22 cellular contexts compared by ENCODE assay signal in the genomic region with DNA sequence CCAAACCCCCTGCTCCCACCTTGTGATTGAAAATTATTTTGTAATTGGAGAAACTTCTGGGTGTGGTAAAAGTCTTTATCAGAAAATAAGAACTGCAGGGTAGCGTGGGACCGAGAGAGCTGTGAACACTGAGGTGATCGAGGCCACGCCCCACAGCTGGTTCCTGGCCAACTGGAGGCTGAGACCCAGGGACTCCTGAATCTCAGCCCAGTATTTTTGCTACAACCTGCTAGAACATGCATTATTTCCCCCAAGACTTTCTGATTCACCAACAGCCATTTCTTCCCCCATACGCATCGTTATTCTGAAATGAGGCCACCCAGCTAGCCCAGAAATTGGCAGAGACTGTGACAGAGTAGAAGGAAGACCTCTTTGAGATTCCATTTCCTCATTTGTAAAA. TPM values are rescaled to one million over a fixed set of nuclear protein-coding genes. Genes with fewer than 3 reads are reported as not detected.
DNase-seq lines count a peak whose midpoint lies in the region; ATAC-seq, FAIRE-seq and TF ChIP-seq lines count a peak whose summit lies in the region.
"Had no signal": no experiment of that assay in that cellular context is flagged by ENCODE, and none has a peak within 500 bp of the region (broad histone marks: within the 10 kb centered on the region; RNA-seq: fewer than 3 reads in every experiment).

No MANE protein-coding gene starts in this region.

- WGBS in mesendoderm (ENCODE audit: extremely low coverage, insufficient coverage, low lambda C conversion rate) = no CpG with 5 or more reads among the region's 6 CpGs

- H3K36me3 ChIP-seq in OCI-LY1 (ENCODE audit: insufficient read depth, low read length) = no peaks in the 10 kb centered on the region
- no peaks in the 10 kb centered on the region for H3K36me3 ChIP-seq in bronchial epithelial cell (ENCODE audit: control insufficient read depth, insufficient read depth, low read length)
- no peaks in the 10 kb centered on the region for H3K36me3 ChIP-seq in mesendoderm (ENCODE audit: control insufficient read depth, insufficient read depth, low read length)
- H3K36me3 ChIP-seq: HAP-1, right atrium auricular region, thyroid gland had no signal

- H3K23ac ChIP-seq in mesendoderm (ENCODE audit: low read length) = no peak overlapping the region

- no peak for FAIRE-seq in bronchial epithelial cell (lab: Jason Lieb, UNC)

- no peaks in the 10 kb centered on the region for H3F3A ChIP-seq in OCI-LY1 (ENCODE audit: insufficient read depth, low read length)

- H3K79me2 ChIP-seq in OCI-LY1 (ENCODE audit: insufficient read depth, low read length) (no peaks in the 10 kb centered on the region), mesendoderm (ENCODE audit: control insufficient read depth, insufficient read depth, low read length) (no peaks in the 10 kb centered on the region)

- no peak overlapping the region for H3K4ac ChIP-seq in mesendoderm (ENCODE audit: low read depth, low read length)

- peaks cover 3% of the 10 kb centered on the region for H3K4me1 ChIP-seq in OCI-LY1 (ENCODE audit: insufficient read depth, low read length, severe bottlenecking)
- no peaks in the 10 kb centered on the region for H3K4me1 ChIP-seq in mesendoderm (ENCODE audit: control insufficient read depth, low read depth, low read length)

- H2BK5ac ChIP-seq in mesendoderm (ENCODE audit: low read length) = no peak overlapping the region

- no peaks in the 10 kb centered on the region for H3K79me1 ChIP-seq in mesendoderm (ENCODE audit: low read length)

- H4K8ac ChIP-seq in mesendoderm (ENCODE audit: low read depth, low read length) = no peak overlapping the region

- no peak overlapping the region for H2BK120ac ChIP-seq in mesendoderm (ENCODE audit: low read depth, low read length)

- H3K56ac ChIP-seq in mesendoderm (ENCODE audit: low read length) = no peak overlapping the region

- ATAC-seq in GM18909 (IDR thresholded peaks at IDR 0.05; ENCODE audit: poor library complexity, unreplicated experiment) = no peak
- ATAC-seq: CD8-positive, alpha-beta T cell; esophagus mucosa; left ventricle myocardium superior; stimulated activated naive B cell treated with anti-CD40 and anti-IgM and Interleukin-4, amounts not matched to agents 10 μg/mL and 1 μg/mL and 100 μg/mL, for 72 hours had no signal

- no peak overlapping the region for H4K5ac ChIP-seq in mesendoderm (ENCODE audit: low read length)

- H3K18ac ChIP-seq in mesendoderm (ENCODE audit: low read length) = no peak overlapping the region

- H3K27me3 ChIP-seq in OCI-LY1 (ENCODE audit: insufficient read depth, low read length) (no peaks in the 10 kb centered on the region; the same call in 1 of the 2 replicates), bronchial epithelial cell (ENCODE audit: control insufficient read depth, insufficient read depth, low read length) (peaks cover 17% of the 10 kb centered on the region), mesendoderm (ENCODE audit: insufficient read depth, low read length, poor library complexity) (peaks cover 2% of the 10 kb centered on the region)

- H3K9ac ChIP-seq in OCI-LY1 (ENCODE audit: low read length) = no peak overlapping the region
- no peak overlapping the region for H3K9ac ChIP-seq in mesendoderm (ENCODE audit: low read length)

- TF ChIP-seq CTCF in OCI-LY1 (IDR thresholded peaks at IDR 0.05; ENCODE audit: low read length) = no peak
- TF ChIP-seq CTCF in bronchial epithelial cell (IDR thresholded peaks at IDR 0.05; ENCODE audit: insufficient read depth, low read length, severe bottlenecking) = no peak

- DNase-seq in NOMO-1 (lab: John Stamatoyannopoulos, UW; ENCODE audit: unreplicated experiment in 2 of 2) = peak; percentile 36 to 48
- DNase-seq in NOMO-1 treated with dmso at 0.1 percent for 144 hours (lab: John Stamatoyannopoulos, UW; ENCODE audit: unreplicated experiment) = no peak
- peak; percentile 91 for DNase-seq in bronchial epithelial cell (ENCODE audit: low read depth)
- DNase-seq in activated CD8-positive, alpha-beta memory T cell treated with anti-CD3 and anti-CD28 coated beads, Interleukin-2, amount 50 U/mL, for 48 hours = no peak
- no peak for DNase-seq in mesendoderm
- DNase-seq in activated CD4-positive, alpha-beta T cell treated with anti-CD3 and anti-CD28 coated beads, Interleukin-2, amount 50 U/mL, for 1 hour = no peak
- DNase-seq: activated effector memory CD4-positive, alpha-beta T cell treated with Interleukin-2 at 50 U/mL for 16 hours; CD8-positive, alpha-beta T cell; DND-41; KG1; left ventricle myocardium superior; occipital lobe; stimulated activated naive B cell treated with anti-CD40 and anti-IgM and Interleukin-4, amounts not matched to agents 10 μg/mL and 1 μg/mL and 100 μg/mL, for 72 hours; T1000; thyroid gland had no signal

- H3K9me3 ChIP-seq in OCI-LY1 (ENCODE audit: low read length) = no peaks in the 10 kb centered on the region
- H3K9me3 ChIP-seq: HAP-1, right atrium auricular region, thyroid gland had no signal

- H3K4me2 ChIP-seq in OCI-LY1 (ENCODE audit: low read length) (peak overlapping the region; percentile 29), mesendoderm (ENCODE audit: low read length) (no peak overlapping the region)

- no peaks in the 10 kb centered on the region for H3K9me2 ChIP-seq in OCI-LY1 (ENCODE audit: low read depth, low read length)

- H3K4me3 ChIP-seq in OCI-LY1 (ENCODE audit: low read depth, low read length, poor library complexity, severe bottlenecking) (no peak overlapping the region), bronchial epithelial cell (ENCODE audit: low read depth, low read length) (no peak overlapping the region), mesendoderm (ENCODE audit: low read length) (no peak overlapping the region)
- H3K4me3 ChIP-seq: dorsolateral prefrontal cortex, HAP-1, right atrium auricular region, thyroid gland had no signal

- H2AK5ac ChIP-seq in mesendoderm (ENCODE audit: low read length) = no peak overlapping the region

- H2BK15ac ChIP-seq in mesendoderm (replicated peaks; ENCODE audit: low read depth) = no peak overlapping the region

- H2AFZ ChIP-seq in OCI-LY1 (ENCODE audit: low read length) = no peak overlapping the region

- H4K20me1 ChIP-seq in OCI-LY1 (ENCODE audit: insufficient read depth, low read length) = no peaks in the 10 kb centered on the region

- no peak overlapping the region for H3K27ac ChIP-seq in OCI-LY1 (ENCODE audit: low read depth, low read length, poor library complexity, severe bottlenecking)
- H3K27ac ChIP-seq in mesendoderm (ENCODE audit: low read depth, low read length) = no peak overlapping the region
- H3K27ac ChIP-seq: dorsolateral prefrontal cortex, right atrium auricular region, thyroid gland had no signal

RNA-seq across cellular contexts. Expression of gene FGF19, which starts 3.3 kb away (rescaled TPM):
- under 0.01 TPM in 1 of 2 replicates, not detected in the other for total RNA-seq in bronchial epithelial cell
- 17.5 TPM for polyA plus RNA-seq in mesendoderm (2013, experiment 1 of 2)
- polyA plus RNA-seq in mesendoderm (2013, experiment 2 of 2) = 17.8 TPM
- total RNA-seq: CD8-positive, alpha-beta T cell; dorsolateral prefrontal cortex; esophagus mucosa; left ventricle myocardium superior; occipital lobe; right atrium auricular region; thyroid gland had no signal
- polyA plus RNA-seq: adipose tissue had no signal

RNA-seq across cellular contexts. Expression of gene LTO1, which starts 32.0 kb away (rescaled TPM):
- 18.2 and 22.7 TPM in 2 replicates for total RNA-seq in bronchial epithelial cell
- 9.5 TPM for polyA plus RNA-seq in mesendoderm (2013, experiment 1 of 2)
- polyA plus RNA-seq in mesendoderm (2013, experiment 2 of 2) = 9.3 TPM

Comparison
In these comparisons a context has a peak if more than half of its experiments do, and no peak if none do; other contexts are left out.
1. DNase-seq: peak in NOMO-1 (2 of 2) and bronchial epithelial cell (single experiment); none in NOMO-1 treated with dmso at 0.1 percent for 144 hours (single experiment), activated CD8-positive, alpha-beta memory T cell treated with anti-CD3 and anti-CD28 coated beads, Interleukin-2, amount 50 U/mL, for 48 hours (single experiment), mesendoderm (single experiment) and activated CD4-positive, alpha-beta T cell treated with anti-CD3 and anti-CD28 coated beads, Interleukin-2, amount 50 U/mL, for 1 hour (single experiment).